Comparison of ENCODE assay signal across 17 cellular contexts in genomic region chr7:35379481-35379880, GRCh38.
"Had no signal": no experiment of that assay in that cellular context is flagged by ENCODE, and none has a peak within 500 bp of the region (broad histone marks: within the 10 kb centered on the region; RNA-seq: fewer than 3 reads in every experiment).

No MANE protein-coding gene starts in this region.

- H3K4me3 ChIP-seq: body of pancreas, pancreas, skin epidermis, tibial artery, uterus had no signal

- ATAC-seq: body of pancreas; foreskin keratinocyte; natural killer cell; pancreas; stimulated activated naive CD8-positive, alpha-beta T cell treated with anti-CD3 and anti-CD28 coated beads, Interleukin-15, Interleukin-2, amounts not matched to agents 100 U/mL and 50 U/mL, for 24 hours had no signal

- H3K36me3 ChIP-seq: neutrophil, pancreas, tibial artery, uterus had no signal

- H3K27ac Mint-ChIP-seq: activated B cell treated with CpG ODN at 0.5 μM for 24 hours; activated CD4-positive, alpha-beta memory T cell treated with anti-CD3 and anti-CD28 coated beads, Interleukin-2, amount 10 ng/mL, durations not matched to agents 7 days and 5 days; activated naive CD4-positive, alpha-beta T cell treated with anti-CD3 and anti-CD28 coated beads for 36 hours; activated T-cell treated with anti-CD3 and anti-CD28 coated beads, Interleukin-2, amount 50 U/mL, for 24 hours; natural killer cell had no signal

- H3K9me3 ChIP-seq: body of pancreas, neutrophil, pancreas, tibial artery, uterus had no signal

- H3K4me1 Mint-ChIP-seq: activated B cell treated with CpG ODN at 0.5 μM for 24 hours; activated CD4-positive, alpha-beta memory T cell treated with anti-CD3 and anti-CD28 coated beads, Interleukin-2, amount 10 ng/mL, durations not matched to agents 7 days and 5 days; natural killer cell had no signal

- H3K27me3 ChIP-seq: body of pancreas, foreskin keratinocyte, neutrophil, pancreas, uterus had no signal

- H3K36me3 Mint-ChIP-seq: natural killer cell had no signal

- H3K4me1 ChIP-seq: body of pancreas, foreskin keratinocyte, pancreas, tibial artery, uterus had no signal

- H3K4me3 Mint-ChIP-seq: activated B cell treated with CpG ODN at 0.5 μM for 24 hours; activated CD4-positive, alpha-beta memory T cell treated with anti-CD3 and anti-CD28 coated beads, Interleukin-2, amount 10 ng/mL, durations not matched to agents 7 days and 5 days; activated naive CD4-positive, alpha-beta T cell treated with anti-CD3 and anti-CD28 coated beads for 36 hours; activated T-cell treated with anti-CD3 and anti-CD28 coated beads, Interleukin-2, amount 50 U/mL, for 24 hours; natural killer cell had no signal

- H3K9me3 Mint-ChIP-seq: activated B cell treated with CpG ODN at 0.5 μM for 24 hours; activated T-cell treated with anti-CD3 and anti-CD28 coated beads, Interleukin-2, amount 50 U/mL, for 24 hours; natural killer cell had no signal

- DNase-seq: activated B cell treated with CpG ODN at 0.5 μM for 24 hours; activated CD4-positive, alpha-beta memory T cell treated with anti-CD3 and anti-CD28 coated beads, Interleukin-2, amount 10 ng/mL, durations not matched to agents 7 days and 5 days; activated CD4-positive, alpha-beta T cell treated with anti-CD3 and anti-CD28 coated beads for 4 hours; activated naive CD4-positive, alpha-beta T cell treated with anti-CD3 and anti-CD28 coated beads for 36 hours; activated T-cell treated with anti-CD3 and anti-CD28 coated beads, Interleukin-2, amount 50 U/mL, for 24 hours; foreskin keratinocyte; kidney; natural killer cell; pancreas; stimulated activated naive CD8-positive, alpha-beta T cell treated with anti-CD3 and anti-CD28 coated beads, Interleukin-15, Interleukin-2, amounts not matched to agents 100 U/mL and 50 U/mL, for 24 hours; SW 1271; T-helper 2 cell; uterus had no signal

- H3K27ac ChIP-seq: body of pancreas, foreskin keratinocyte, neutrophil, pancreas, skin epidermis, tibial artery, uterus had no signal
